1 cellular context compared by ENCODE assay signal in genomic region chr19:10717356-10718204, GRCh38.
TF ChIP-seq lines count a peak whose summit lies in the region.

Gene DNM2 (plus strand): TSS chr19:10718079. CDS start chr19:10718243, 164 bp downstream.

TF ChIP-seq in K562, 482 proteins besides CTCF, POLR2A, EP300 and RAD21 (continued from another document):
- no peak for TF ChIP-seq MBD1 (CRISPR knock-in tag; IDR thresholded peaks at IDR 0.05)
- no peak for TF ChIP-seq ZFP1 (CRISPR knock-in tag; IDR thresholded peaks at IDR 0.05)
- TF ChIP-seq HNRNPLL (IDR thresholded peaks at IDR 0.05; ENCODE audit: low read depth, low read length, poor library complexity, severe bottlenecking), result no peak
- TF ChIP-seq NFYB (IDR thresholded peaks at IDR 0.05; ENCODE audit: extremely low read depth, insufficient read length), result peak; percentile 100
- no peak for TF ChIP-seq RNF219 (CRISPR knock-in tag; IDR thresholded peaks at IDR 0.05)
- no peak for TF ChIP-seq HMGN3 (IDR thresholded peaks at IDR 0.05; ENCODE audit: borderline replicate concordance, extremely low read depth, insufficient read length, low read depth, low read length)
- no peak; the same call in 1 of the 2 replicates for TF ChIP-seq TCF3 (CRISPR knock-in tag; IDR thresholded peaks at IDR 0.05)
- TF ChIP-seq ZNF707 (CRISPR knock-in tag; conservative IDR thresholded peaks at IDR 0.05), result no peak
- no peak for TF ChIP-seq TRIM25 (IDR thresholded peaks at IDR 0.05; ENCODE audit: borderline replicate concordance)
- TF ChIP-seq PPARD (CRISPR knock-in tag; IDR thresholded peaks at IDR 0.05), result no peak
- no peak for TF ChIP-seq ZNF766 (CRISPR knock-in tag; conservative IDR thresholded peaks at IDR 0.05)
- no peak for TF ChIP-seq CHAMP1 (IDR thresholded peaks at IDR 0.05)
